In the genomic region with DNA sequence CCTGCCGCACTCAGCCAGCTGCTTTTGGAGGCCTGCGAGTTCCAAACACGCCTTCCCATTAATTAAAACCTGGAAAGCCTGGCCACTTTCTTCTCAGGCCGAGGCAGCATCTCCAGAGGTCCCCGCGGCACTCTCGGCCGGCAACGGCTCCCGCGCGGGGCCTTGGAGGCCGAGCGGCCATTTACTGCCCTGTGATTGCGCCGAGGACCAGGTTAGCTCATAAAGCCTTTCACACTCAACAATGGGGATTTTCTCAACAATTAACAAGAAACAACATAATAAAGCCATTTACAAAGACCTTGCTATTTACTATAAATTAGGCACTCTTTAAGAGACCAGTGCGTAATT, we compare ENCODE assay signal across 1 cellular context.
TF ChIP-seq lines count a peak whose summit lies in the region.

No MANE protein-coding gene starts in this region.

TF ChIP-seq in neural cell, 6 proteins besides CTCF, POLR2A, EP300 and RAD21 (continued from another document):
- TF ChIP-seq, protein P1, sequence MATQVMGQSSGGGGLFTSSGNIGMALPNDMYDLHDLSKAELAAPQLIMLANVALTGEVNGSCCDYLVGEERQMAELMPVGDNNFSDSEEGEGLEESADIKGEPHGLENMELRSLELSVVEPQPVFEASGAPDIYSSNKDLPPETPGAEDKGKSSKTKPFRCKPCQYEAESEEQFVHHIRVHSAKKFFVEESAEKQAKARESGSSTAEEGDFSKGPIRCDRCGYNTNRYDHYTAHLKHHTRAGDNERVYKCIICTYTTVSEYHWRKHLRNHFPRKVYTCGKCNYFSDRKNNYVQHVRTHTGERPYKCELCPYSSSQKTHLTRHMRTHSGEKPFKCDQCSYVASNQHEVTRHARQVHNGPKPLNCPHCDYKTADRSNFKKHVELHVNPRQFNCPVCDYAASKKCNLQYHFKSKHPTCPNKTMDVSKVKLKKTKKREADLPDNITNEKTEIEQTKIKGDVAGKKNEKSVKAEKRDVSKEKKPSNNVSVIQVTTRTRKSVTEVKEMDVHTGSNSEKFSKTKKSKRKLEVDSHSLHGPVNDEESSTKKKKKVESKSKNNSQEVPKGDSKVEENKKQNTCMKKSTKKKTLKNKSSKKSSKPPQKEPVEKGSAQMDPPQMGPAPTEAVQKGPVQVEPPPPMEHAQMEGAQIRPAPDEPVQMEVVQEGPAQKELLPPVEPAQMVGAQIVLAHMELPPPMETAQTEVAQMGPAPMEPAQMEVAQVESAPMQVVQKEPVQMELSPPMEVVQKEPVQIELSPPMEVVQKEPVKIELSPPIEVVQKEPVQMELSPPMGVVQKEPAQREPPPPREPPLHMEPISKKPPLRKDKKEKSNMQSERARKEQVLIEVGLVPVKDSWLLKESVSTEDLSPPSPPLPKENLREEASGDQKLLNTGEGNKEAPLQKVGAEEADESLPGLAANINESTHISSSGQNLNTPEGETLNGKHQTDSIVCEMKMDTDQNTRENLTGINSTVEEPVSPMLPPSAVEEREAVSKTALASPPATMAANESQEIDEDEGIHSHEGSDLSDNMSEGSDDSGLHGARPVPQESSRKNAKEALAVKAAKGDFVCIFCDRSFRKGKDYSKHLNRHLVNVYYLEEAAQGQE (IDR thresholded peaks at IDR 0.05; ENCODE audit: borderline replicate concordance): no peak
- no peak for TF ChIP-seq MXI1 (conservative IDR thresholded peaks at IDR 0.05; ENCODE audit: poor library complexity, severe bottlenecking)
- TF ChIP-seq TAF1 (IDR thresholded peaks at IDR 0.05; ENCODE audit: low read depth): no peak
- TF ChIP-seq EZH2 (IDR thresholded peaks at IDR 0.05; ENCODE audit: borderline replicate concordance, insufficient read depth, low read length, poor library complexity, severe bottlenecking): no peak
- TF ChIP-seq POLR2AphosphoS5 (IDR thresholded peaks at IDR 0.05): no peak
